In the genomic region with DNA sequence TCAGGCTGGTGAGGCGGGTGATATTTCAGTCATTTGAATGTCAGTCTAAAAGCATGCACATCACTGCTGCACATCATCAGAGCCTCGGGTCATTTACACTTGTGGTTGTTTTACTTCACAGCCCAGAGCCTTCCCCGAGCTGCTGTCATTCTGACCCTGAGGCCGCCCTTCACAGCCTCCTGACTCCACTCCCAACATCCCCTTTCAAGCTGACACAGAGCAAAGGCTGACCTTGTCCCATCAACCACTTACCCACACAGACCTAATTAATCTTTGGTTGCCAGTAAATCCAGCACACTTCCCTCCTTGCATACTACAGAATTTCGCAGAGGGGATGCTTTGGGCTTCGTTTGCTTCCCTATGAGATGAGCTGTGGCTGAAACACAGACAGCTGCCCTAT, we compare ENCODE assay signal across 17 cellular contexts.
DNase-seq lines count a peak whose midpoint lies in the region; TF ChIP-seq lines count a peak whose summit lies in the region.
"Had no signal": no experiment of that assay in that cellular context is flagged by ENCODE, and none has a peak within 500 bp of the region (broad histone marks: within the 10 kb centered on the region; RNA-seq: fewer than 3 reads in every experiment).

No MANE protein-coding gene starts in this region.

- no peak for TF ChIP-seq POLR2A in spleen (IDR thresholded peaks at IDR 0.05)

- 68 to 86% methylated on average over 5 to 6 of the region's 6 CpGs for WGBS in endodermal cell (ENCODE audit: insufficient coverage in 1 of 2, insufficient read length in 1 of 2), 2 experiments
- WGBS in spleen, 5 donors: 45 to 65% (median 63%) methylated on average over 6 of the region's 6 CpGs

- H3K36me3 Mint-ChIP-seq in endodermal cell (ENCODE audit: low read depth) (no peaks in the 10 kb centered on the region), nephron (ENCODE audit: low read depth) (no peaks in the 10 kb centered on the region)

- no peaks in the 10 kb centered on the region for H3K4me1 ChIP-seq in endodermal cell (ENCODE audit: control insufficient read depth, insufficient read depth, low read length)
- peaks cover 0 to 19% (median 3%) of the 10 kb centered on the region in 6 donors for H3K4me1 ChIP-seq in spleen
- H3K4me1 ChIP-seq: Peyer's patch had no signal

- no peaks in the 10 kb centered on the region for H3K27me3 ChIP-seq in endodermal cell (ENCODE audit: control insufficient read depth, insufficient read depth, low read length, poor library complexity, severe bottlenecking)
- H3K27me3 ChIP-seq in spleen (replicated peaks in 1 of 7): no peaks in the 10 kb centered on the region
- H3K27me3 ChIP-seq: BE2C, Peyer's patch had no signal

- H3K4me1 Mint-ChIP-seq in endodermal cell (peaks cover 21% of the 10 kb centered on the region), nephron (peaks cover 12% of the 10 kb centered on the region)

- H3K36me3 ChIP-seq in endodermal cell (ENCODE audit: control insufficient read depth, insufficient read depth, low read length) (no peaks in the 10 kb centered on the region), spleen (no peaks in the 10 kb centered on the region)
- H3K36me3 ChIP-seq: BE2C, Peyer's patch had no signal

- H3K4me3 ChIP-seq in endodermal cell (ENCODE audit: low read length) (no peak overlapping the region), spleen (no peak overlapping the region)
- H3K4me3 ChIP-seq: Peyer's patch had no signal

- H3K4me3 Mint-ChIP-seq in endodermal cell (no peak overlapping the region), nephron (no peak overlapping the region)

- intact Hi-C loops in spleen (cut with DNase I; ENCODE audit: low total_unique reads): no loop called here

- H3K27ac Mint-ChIP-seq in endodermal cell: no peak overlapping the region
- peak overlapping the region in 2 of 3 experiments; percentile 8 to 68 for H3K27ac Mint-ChIP-seq in nephron

- H3K9me3 ChIP-seq in endodermal cell (ENCODE audit: control insufficient read depth, low read length) (no peaks in the 10 kb centered on the region), spleen (no peaks in the 10 kb centered on the region)
- H3K9me3 ChIP-seq: BE2C, Peyer's patch had no signal

- H3K9ac ChIP-seq in endodermal cell (ENCODE audit: extremely low read depth, low read length, poor library complexity, severe bottlenecking): no peak overlapping the region

- H3K9me3 Mint-ChIP-seq in endodermal cell: no peaks in the 10 kb centered on the region
- no peaks in the 10 kb centered on the region for H3K9me3 Mint-ChIP-seq in nephron

- H3K27me3 Mint-ChIP-seq in endodermal cell (ENCODE audit: insufficient read depth): peaks cover 2% of the 10 kb centered on the region
- H3K27me3 Mint-ChIP-seq in nephron (ENCODE audit: low read depth): no peaks in the 10 kb centered on the region

- TF ChIP-seq CTCF in endodermal cell (conservative IDR thresholded peaks at IDR 0.05) (no peak), nephron (IDR thresholded peaks at IDR 0.05; ENCODE audit: unreplicated experiment in 3 of 3) (no peak), spleen (IDR thresholded peaks at IDR 0.05 in 8 of 11, conservative IDR thresholded peaks at IDR 0.05 in 3 of 11) (no peak)

- peak; percentile 12 for DNase-seq in NCI-H146 (lab: John Stamatoyannopoulos, UW)
- DNase-seq in endodermal cell: no peak
- DNase-seq in spleen: no peak
- no peak for DNase-seq in 8988T
- no peak for DNase-seq in NCI-H1417 (lab: John Stamatoyannopoulos, UW)
- DNase-seq in activated CD4-positive, alpha-beta T cell treated with anti-CD3 and anti-CD28 coated beads for 4 hours: no peak
- DNase-seq: BE2C; DMS79 treated with DMSO at 0.1 percent for 48 hours; Karpas-422; MV-4-11; NCI-H1105 treated with DMSO at 0.1 percent for 48 hours; NCI-H187; NCI-H2107; NCI-H446 treated with DMSO at 0.1 percent for 48 hours; NK-92 treated with Interleukin-12 subunit alpha and Interleukin-12 subunit beta, amount 100 ng/mL, for 24 hours; Peyer's patch had no signal

- peak overlapping the region; percentile 36 for H3K27ac ChIP-seq in endodermal cell (ENCODE audit: low read depth, low read length)
- H3K27ac ChIP-seq in spleen: peak overlapping the region in 7 of 8 donors; percentile 63 to 83 (median 75)
- H3K27ac ChIP-seq: Peyer's patch had no signal
